ENCODE assay signal across 8 cellular contexts in the genomic region with DNA sequence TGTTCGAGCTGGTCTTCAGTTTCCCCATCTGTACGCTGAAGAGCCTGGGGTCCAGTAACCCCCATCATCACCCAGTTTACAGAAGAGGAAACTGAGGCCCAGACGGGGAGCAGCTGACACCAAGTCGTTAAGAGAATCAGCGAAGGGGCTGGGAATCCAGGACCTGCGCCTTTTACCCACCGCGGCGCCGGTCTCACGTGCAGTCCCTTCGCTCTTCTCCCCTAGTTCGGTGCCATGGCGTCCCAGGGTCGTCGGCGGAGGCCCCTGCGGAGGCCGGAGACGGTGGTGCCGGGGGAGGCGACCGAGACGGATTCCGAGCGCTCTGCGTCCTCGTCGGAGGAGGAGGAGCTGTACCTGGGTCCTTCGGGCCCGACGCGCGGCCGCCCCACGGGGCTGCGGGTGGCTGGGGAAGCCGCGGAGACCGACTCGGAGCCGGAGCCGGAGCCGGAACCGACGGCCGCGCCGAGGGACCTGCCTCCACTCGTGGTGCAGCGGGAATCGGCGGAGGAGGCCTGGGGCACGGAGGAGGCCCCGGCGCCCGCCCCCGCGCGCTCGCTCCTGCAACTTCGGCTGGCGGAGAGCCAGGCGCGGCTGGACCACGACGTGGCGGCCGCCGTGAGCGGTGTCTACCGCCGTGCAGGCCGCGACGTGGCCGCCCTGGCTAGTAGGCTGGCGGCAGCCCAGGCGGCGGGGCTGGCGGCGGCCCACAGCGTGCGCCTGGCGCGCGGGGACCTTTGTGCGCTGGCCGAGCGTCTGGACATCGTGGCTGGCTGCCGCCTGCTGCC. TPM values are rescaled to one million over a fixed set of nuclear protein-coding genes. Genes with fewer than 3 reads are reported as not detected.
A peak's percentile ranks its signal among the peaks of the same experiment; 100 is the strongest.
DNase-seq lines count a peak whose midpoint lies in the region; ATAC-seq and TF ChIP-seq lines count a peak whose summit lies in the region.

No MANE protein-coding gene starts in this region.

- no peak for TF ChIP-seq CTCF in left ventricle myocardium inferior (IDR thresholded peaks at IDR 0.05; ENCODE audit: borderline replicate concordance)
- TF ChIP-seq CTCF in gastrocnemius medialis (IDR thresholded peaks at IDR 0.05 in 4 of 5, conservative IDR thresholded peaks at IDR 0.05 in 1 of 5) = no peak

- H3K27me3 ChIP-seq in left ventricle myocardium inferior (ENCODE audit: low read depth) = no peaks in the 10 kb centered on the region
- H3K27me3 ChIP-seq in gastrocnemius medialis = no peaks in the 10 kb centered on the region

- DNase-seq in ELR (ENCODE audit: low read depth) = peak; percentile 52
- DNase-seq in M059J (ENCODE audit: low read depth) = peak; percentile 42
- DNase-seq in activated naive CD4-positive, alpha-beta T cell treated with Interleukin-2 at 50 U/mL for 16 hours = peak; percentile 46
- no peak for DNase-seq in left ventricle myocardium inferior
- no peak for DNase-seq in gastrocnemius medialis
- no peak for DNase-seq in NK-92 (lab: John Stamatoyannopoulos, UW; ENCODE audit: unreplicated experiment)
- DNase-seq in DMS79 (lab: John Stamatoyannopoulos, UW) = no peak
- DNase-seq in DMS114 treated with DMSO at 0.1 percent for 48 hours (lab: John Stamatoyannopoulos, UW; ENCODE audit: unreplicated experiment) = no peak

- H3K36me3 ChIP-seq in left ventricle myocardium inferior (peaks cover 4% of the 10 kb centered on the region), gastrocnemius medialis (peaks cover 0 to 11% of the 10 kb centered on the region in 2 donors)

- no peak for ATAC-seq in gastrocnemius medialis

- H3K27ac ChIP-seq in left ventricle myocardium inferior (replicated peaks) (peak overlapping the region; percentile 91), gastrocnemius medialis (peak overlapping the region; percentile 85 to 96 (median 94))

- H3K4me1 ChIP-seq in left ventricle myocardium inferior (peaks cover 39% of the 10 kb centered on the region), gastrocnemius medialis (peaks cover 16 to 25% of the 10 kb centered on the region in 2 donors)

- H3K9me3 ChIP-seq in left ventricle myocardium inferior (replicated peaks) = no peaks in the 10 kb centered on the region
- no peaks in the 10 kb centered on the region for H3K9me3 ChIP-seq in gastrocnemius medialis

- TF ChIP-seq POLR2A in gastrocnemius medialis (IDR thresholded peaks at IDR 0.05) = no peak

- intact Hi-C loops in left ventricle myocardium inferior (cut with micrococcal nuclease) (no loop called here), gastrocnemius medialis (cut with DNase I; ENCODE audit: low total_unique reads) (loop anchor here (2.0 to 5.0 kb wide), 3 partner anchors 72 to 332 kb away; a partner anchor contains a TSS)

- in situ Hi-C loops in gastrocnemius medialis (cut with MboI; ENCODE audit: low sequenced_read_pairs in 4 of 4) = no loop called here

- peak overlapping the region; percentile 87 for H3K4me3 ChIP-seq in left ventricle myocardium inferior
- peak overlapping the region; percentile 60 to 92 (median 80) for H3K4me3 ChIP-seq in gastrocnemius medialis

RNA-seq across cellular contexts. Expression of a gene that starts 0.7 kb away (rescaled TPM):
- total RNA-seq in M059J (2014; rRNA removed; shearing (Covaris generic)) = 2.7 and 7.3 TPM in 2 replicates
- 3.5 TPM for total RNA-seq in left ventricle myocardium inferior
- 10 to 100 TPM in 1 of 4 donors, 1 to 10 TPM in 3; 1.9 to 14.9 (median 5.8) TPM for total RNA-seq in gastrocnemius medialis

RNA-seq across cellular contexts. Expression of a gene that starts 1.2 kb away (rescaled TPM):
- 6.2 and 8.2 TPM in 2 replicates for total RNA-seq in M059J (2014; rRNA removed; shearing (Covaris generic))
- total RNA-seq in left ventricle myocardium inferior (15.8 TPM), gastrocnemius medialis (10 to 100 TPM; 18.4 to 29.2 (median 24.8) TPM)

RNA-seq across cellular contexts. Expression of a gene that starts 18.5 kb away (rescaled TPM):
- total RNA-seq in M059J (2014; rRNA removed; shearing (Covaris generic)) = not detected in 2 replicates
- total RNA-seq in left ventricle myocardium inferior (0.05 TPM), gastrocnemius medialis (under 1 TPM in 1 of 4 donors, not detected in 3; 0.16 TPM)

Comparison
In these comparisons a context has a peak if more than half of its experiments do, and no peak if none do; other contexts are left out.
1. DNase-seq: peak in ELR (single experiment), M059J (single experiment) and activated naive CD4-positive, alpha-beta T cell treated with Interleukin-2 at 50 U/mL for 16 hours (single experiment); none in left ventricle myocardium inferior (single experiment), gastrocnemius medialis (0 of 2), NK-92 (single experiment), DMS79 (single experiment) and DMS114 treated with DMSO at 0.1 percent for 48 hours (single experiment).